8 cellular contexts compared by ENCODE assay signal in the genomic region with DNA sequence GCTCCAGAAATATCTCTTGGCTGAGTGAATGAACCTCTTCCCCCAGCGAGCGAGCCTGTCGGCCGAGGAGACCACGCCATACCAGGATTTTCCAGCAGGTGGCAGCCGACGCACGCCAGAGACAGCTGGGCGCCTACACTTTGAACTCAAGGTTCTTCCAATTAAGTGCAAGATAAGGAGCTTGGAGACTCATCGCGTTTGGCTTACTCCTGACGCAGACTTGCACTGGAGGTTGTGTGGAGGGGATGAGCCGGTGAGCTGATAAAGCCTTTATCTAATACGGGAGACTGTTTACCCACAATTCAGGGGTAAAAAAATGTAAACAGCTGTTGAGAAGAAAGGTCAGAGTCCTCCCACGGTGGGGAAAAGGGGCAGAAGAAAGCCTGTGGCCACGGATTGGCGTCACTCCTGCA. TPM values are rescaled to one million over a fixed set of nuclear protein-coding genes. Genes with fewer than 3 reads are reported as not detected.
DNase-seq lines count a peak whose midpoint lies in the region; ATAC-seq, FAIRE-seq and TF ChIP-seq lines count a peak whose summit lies in the region.

No MANE protein-coding gene starts in this region.

- H4K20me1 ChIP-seq in keratinocyte (ENCODE audit: control insufficient read depth, extremely low read depth, insufficient read depth, low read length) = no peaks in the 10 kb centered on the region

- H3K4me3 ChIP-seq in bronchial epithelial cell (ENCODE audit: low read depth, low read length) = no peak overlapping the region
- no peak overlapping the region for H3K4me3 ChIP-seq in keratinocyte (ENCODE audit: control insufficient read depth in 2 of 3, extremely low read depth in 1 of 3, insufficient read depth in 2 of 3, low read depth in 1 of 3, low read length in 3 of 3)

- no peak overlapping the region for H3K9ac ChIP-seq in keratinocyte (ENCODE audit: control insufficient read depth, extremely low read depth, insufficient read depth, low read length)

- no peaks in the 10 kb centered on the region for H3K9me3 ChIP-seq in keratinocyte (ENCODE audit: control insufficient read depth, low read depth, low read length)

- no peaks in the 10 kb centered on the region for H3K79me2 ChIP-seq in keratinocyte (ENCODE audit: control insufficient read depth, insufficient read depth, low read length)

- DNase-seq in 8988T (peak; percentile 57), NCI-H2196 (lab: John Stamatoyannopoulos, UW; ENCODE audit: unreplicated experiment) (peak; percentile 59), bronchial epithelial cell (ENCODE audit: low read depth) (peak; percentile 72), keratinocyte (ENCODE audit: low read depth, low spot score) (peak; percentile 58)
- peak; percentile 27 to 63 (median 40) for DNase-seq in activated CD4-positive, CD25-positive, alpha-beta regulatory T cell (lab: John Stamatoyannopoulos, UW)
- DNase-seq in stimulated activated CD4-positive, alpha-beta T cell treated with anti-CD3 and anti-CD28 coated beads, Interleukin-1b, Interleukin-23, amount 100 ng/mL, for 1 hour (ENCODE audit: low read depth in 2 of 2) = peak; percentile 21 to 66

- H3K36me3 ChIP-seq in bronchial epithelial cell (ENCODE audit: control insufficient read depth, insufficient read depth, low read length) = no peaks in the 10 kb centered on the region
- no peaks in the 10 kb centered on the region for H3K36me3 ChIP-seq in keratinocyte (ENCODE audit: control insufficient read depth in 2 of 2, extremely low read depth in 1 of 2, insufficient read depth in 2 of 2, low read length in 2 of 2)

- H3K27me3 ChIP-seq in bronchial epithelial cell (ENCODE audit: control insufficient read depth, insufficient read depth, low read length) (peaks cover 10% of the 10 kb centered on the region), keratinocyte (ENCODE audit: control insufficient read depth, extremely low read depth, insufficient read depth, low read length) (peaks cover 4% of the 10 kb centered on the region)

- no peak overlapping the region for H3K4me2 ChIP-seq in keratinocyte (ENCODE audit: control insufficient read depth, extremely low read depth, insufficient read depth, low read depth, low read length)

- peak; percentile 92 for TF ChIP-seq CTCF in bronchial epithelial cell (IDR thresholded peaks at IDR 0.05; ENCODE audit: insufficient read depth, low read length, severe bottlenecking)
- TF ChIP-seq CTCF in keratinocyte (optimal IDR thresholded peaks at IDR 0.05 in 1 of 3, IDR thresholded peaks at IDR 0.05 in 1 of 3, conservative IDR thresholded peaks at IDR 0.05 in 1 of 3; ENCODE audit: extremely low read depth in 1 of 3, insufficient read depth in 2 of 3, low read length in 3 of 3) = peak; percentile 92 to 97 (median 95)

- ATAC-seq in GM18511 (IDR thresholded peaks at IDR 0.05; ENCODE audit: unreplicated experiment) = peak; percentile 85
- peak; percentile 90 for ATAC-seq in HG03066 (IDR thresholded peaks at IDR 0.05; ENCODE audit: low read depth, unreplicated experiment)

- H2AFZ ChIP-seq in keratinocyte (ENCODE audit: control insufficient read depth, low read length) = no peak overlapping the region

- no peak overlapping the region for H3K27ac ChIP-seq in keratinocyte (ENCODE audit: control insufficient read depth, insufficient read depth, low read length)

- dilution Hi-C loops in keratinocyte (cut with MboI; ENCODE audit: extremely low pct_ligation_motif_present, low sequenced_read_pairs) = no loop called here

- H3K4me1 ChIP-seq in keratinocyte (ENCODE audit: control insufficient read depth, extremely low read depth, insufficient read depth, low read length) = no peaks in the 10 kb centered on the region

- FAIRE-seq in bronchial epithelial cell (lab: Jason Lieb, UNC) (no peak), keratinocyte (lab: Jason Lieb, UNC) (peak; percentile 70)

- H3K9me1 ChIP-seq in keratinocyte (ENCODE audit: control insufficient read depth, extremely low read depth, insufficient read depth, low read length) = no peaks in the 10 kb centered on the region

RNA-seq across cellular contexts. Expression of a gene that starts 45.9 kb away (rescaled TPM):
- not detected in 2 replicates for total RNA-seq in bronchial epithelial cell
- polyA plus RNA-seq in keratinocyte = 1.2 to 2.8 TPM (median 2.4 TPM) in 3 replicates
- polyA plus RNA-seq in keratinocyte (2011; ENCODE audit: low read depth) = 3.0 TPM
- polyA plus RNA-seq in keratinocyte (2011; cell fraction: cytosol; rRNA removed) = 3.1 and 3.2 TPM in 2 replicates
- polyA plus RNA-seq in keratinocyte (2011; cell fraction: nucleus; rRNA removed) = 1.4 and 2.1 TPM in 2 replicates
- polyA plus RNA-seq in keratinocyte (2012; ENCODE audit: low replicate concordance) = 1.5 and 3.1 TPM in 2 replicates
- polyA minus RNA-seq in keratinocyte = 0.23 to 0.32 TPM (median 0.30 TPM) in 3 replicates
- not detected for polyA minus RNA-seq in keratinocyte (2011; cell fraction: cytosol; rRNA and poly(A)+ RNA removed)
- not detected in 2 replicates for polyA minus RNA-seq in keratinocyte (2011; cell fraction: nucleus; rRNA and poly(A)+ RNA removed)
